10 cellular contexts compared by ENCODE assay signal in genomic region chr19:4908781-4909171, GRCh38. TPM values are rescaled to one million over a fixed set of nuclear protein-coding genes. Genes with fewer than 3 reads are reported as not detected.
A peak's percentile ranks its signal among the peaks of the same experiment; 100 is the strongest.
DNase-seq lines count a peak whose midpoint lies in the region; ATAC-seq, FAIRE-seq and TF ChIP-seq lines count a peak whose summit lies in the region.
"Had no signal": no experiment of that assay in that cellular context is flagged by ENCODE, and none has a peak within 500 bp of the region (broad histone marks: within the 10 kb centered on the region; RNA-seq: fewer than 3 reads in every experiment).

No MANE protein-coding gene starts in this region.

- H4K20me1 ChIP-seq in DOHH2 (ENCODE audit: control insufficient read depth, insufficient read depth, low read depth, low read length) (peaks cover 24% of the 10 kb centered on the region), astrocyte (ENCODE audit: insufficient read depth, low read length) (peaks cover 7% of the 10 kb centered on the region)

- H2AFZ ChIP-seq in astrocyte (ENCODE audit: low read depth, low read length): peak overlapping the region; percentile 55

- H3K79me2 ChIP-seq in DOHH2 (ENCODE audit: control insufficient read depth, low read length) (peaks cover 39% of the 10 kb centered on the region), astrocyte (ENCODE audit: insufficient read depth, low read length) (peaks cover 23% of the 10 kb centered on the region)

- H3K9me3 ChIP-seq in DOHH2 (ENCODE audit: control insufficient read depth, insufficient read depth, low read length) (no peaks in the 10 kb centered on the region), astrocyte (ENCODE audit: insufficient read depth, low read depth, low read length) (no peaks in the 10 kb centered on the region)

- H3K4me1 ChIP-seq in DOHH2 (ENCODE audit: control insufficient read depth, low read length): peaks cover 38% of the 10 kb centered on the region
- H3K4me1 ChIP-seq in astrocyte (ENCODE audit: insufficient read depth, low read length): peaks cover 30% of the 10 kb centered on the region

- DNase-seq in Jurkat, Clone E6-1 (ENCODE audit: low read depth, low spot score): no peak
- DNase-seq in astrocyte (ENCODE audit: low read depth) (no peak), nephron progenitor cell (peak; percentile 36), NCI-H187 treated with DMSO at 0.1 percent for 48 hours (lab: John Stamatoyannopoulos, UW) (no peak)
- DNase-seq: foreskin keratinocyte had no signal

- H3K9ac ChIP-seq in astrocyte (ENCODE audit: low read length): peak overlapping the region; percentile 92

- H3K27me3 Mint-ChIP-seq in astrocyte (ENCODE audit: low read depth, unreplicated experiment) (peaks cover 13% of the 10 kb centered on the region), nephron progenitor cell (ENCODE audit: low read depth, poor library complexity) (peaks cover 19% of the 10 kb centered on the region)

- H3K27me3 ChIP-seq in DOHH2 (ENCODE audit: control insufficient read depth, low read length) (no peaks in the 10 kb centered on the region), astrocyte (ENCODE audit: insufficient read depth, low read length) (peaks cover 2% of the 10 kb centered on the region)
- H3K27me3 ChIP-seq: foreskin keratinocyte had no signal

- H3K36me3 Mint-ChIP-seq in astrocyte (ENCODE audit: low read depth, unreplicated experiment) (no peaks in the 10 kb centered on the region), nephron progenitor cell (ENCODE audit: low read depth) (peaks cover 17% of the 10 kb centered on the region)

- no peaks in the 10 kb centered on the region for H3K9me2 ChIP-seq in DOHH2 (replicated peaks; ENCODE audit: control insufficient read depth, low read length)

- peaks cover 39% of the 10 kb centered on the region for H3K36me3 ChIP-seq in DOHH2 (ENCODE audit: control insufficient read depth, low read length)
- H3K36me3 ChIP-seq in astrocyte (ENCODE audit: insufficient read depth, low read length): peaks cover 4% of the 10 kb centered on the region

- ATAC-seq in HG03432 (IDR thresholded peaks at IDR 0.05; ENCODE audit: unreplicated experiment) (no peak), HG02885 (IDR thresholded peaks at IDR 0.05; ENCODE audit: poor library complexity, unreplicated experiment) (no peak), HG02840 (IDR thresholded peaks at IDR 0.05; ENCODE audit: low FRiP score, unreplicated experiment) (no peak)
- ATAC-seq: foreskin keratinocyte had no signal

- no peak overlapping the region for H3K27ac ChIP-seq in DOHH2 (ENCODE audit: low read depth, low read length)
- peak overlapping the region; percentile 95 for H3K27ac ChIP-seq in astrocyte (ENCODE audit: low read depth, low read length)

- H3K4me3 ChIP-seq in DOHH2 (ENCODE audit: low read length) (peak overlapping the region; percentile 92), astrocyte (ENCODE audit: insufficient read depth, low read depth, low read length) (no peak overlapping the region)
- peak overlapping the region; percentile 65 for H3K4me3 ChIP-seq in Jurkat, Clone E6-1 (ENCODE audit: low read length)

- no peak for TF ChIP-seq CTCF in DOHH2 (IDR thresholded peaks at IDR 0.05; ENCODE audit: low read depth, low read length, poor library complexity, severe bottlenecking)
- no peak for TF ChIP-seq CTCF in astrocyte (IDR thresholded peaks at IDR 0.05; ENCODE audit: insufficient read depth, low read depth, low read length)
- no peak for TF ChIP-seq CTCF in nephron progenitor cell (IDR thresholded peaks at IDR 0.05)

- FAIRE-seq in astrocyte (lab: Jason Lieb, UNC): no peak

- peak overlapping the region; percentile 67 for H3K4me3 Mint-ChIP-seq in astrocyte (ENCODE audit: unreplicated experiment)
- H3K4me3 Mint-ChIP-seq in nephron progenitor cell: peak overlapping the region; percentile 75

- peaks cover 10% of the 10 kb centered on the region for H3F3A ChIP-seq in DOHH2 (ENCODE audit: control insufficient read depth, insufficient read depth)

- H3K4me2 ChIP-seq in DOHH2 (ENCODE audit: low read length) (peak overlapping the region; percentile 58), astrocyte (ENCODE audit: low read length) (peak overlapping the region; percentile 92)

- H3K27ac Mint-ChIP-seq in astrocyte (ENCODE audit: unreplicated experiment) (no peak overlapping the region), nephron progenitor cell (peak overlapping the region; percentile 90)

- no peaks in the 10 kb centered on the region for H3K9me3 Mint-ChIP-seq in astrocyte (ENCODE audit: unreplicated experiment)
- no peaks in the 10 kb centered on the region for H3K9me3 Mint-ChIP-seq in nephron progenitor cell

- peaks cover 16% of the 10 kb centered on the region for H3K4me1 Mint-ChIP-seq in astrocyte (ENCODE audit: low read depth, unreplicated experiment)
- peaks cover 42% of the 10 kb centered on the region for H3K4me1 Mint-ChIP-seq in nephron progenitor cell

RNA-seq across cellular contexts. Expression of gene UHRF1, which starts 0.5 kb away (rescaled TPM):
- 50.4 TPM for polyA plus RNA-seq in Jurkat, Clone E6-1 (2012; ENCODE audit: insufficient read depth, insufficient read length)
- total RNA-seq in astrocyte: 11.8 and 16.2 TPM in 2 replicates

RNA-seq across cellular contexts. Expression of gene ARRDC5, which starts 6.1 kb away (rescaled TPM):
- not detected for polyA plus RNA-seq in Jurkat, Clone E6-1 (2012; ENCODE audit: insufficient read depth, insufficient read length)
- total RNA-seq in astrocyte: not detected in 2 replicates
- total RNA-seq: foreskin keratinocyte had no signal
- polyA plus RNA-seq: aorta, foreskin keratinocyte had no signal

RNA-seq across cellular contexts. Expression of gene PLIN3, which starts 41.3 kb away (rescaled TPM):
- 29.5 TPM for polyA plus RNA-seq in Jurkat, Clone E6-1 (2012; ENCODE audit: insufficient read depth, insufficient read length)
- 148 and 157 TPM in 2 replicates for total RNA-seq in astrocyte
